Comparison of ENCODE assay signal across 8 cellular contexts in the genomic region with DNA sequence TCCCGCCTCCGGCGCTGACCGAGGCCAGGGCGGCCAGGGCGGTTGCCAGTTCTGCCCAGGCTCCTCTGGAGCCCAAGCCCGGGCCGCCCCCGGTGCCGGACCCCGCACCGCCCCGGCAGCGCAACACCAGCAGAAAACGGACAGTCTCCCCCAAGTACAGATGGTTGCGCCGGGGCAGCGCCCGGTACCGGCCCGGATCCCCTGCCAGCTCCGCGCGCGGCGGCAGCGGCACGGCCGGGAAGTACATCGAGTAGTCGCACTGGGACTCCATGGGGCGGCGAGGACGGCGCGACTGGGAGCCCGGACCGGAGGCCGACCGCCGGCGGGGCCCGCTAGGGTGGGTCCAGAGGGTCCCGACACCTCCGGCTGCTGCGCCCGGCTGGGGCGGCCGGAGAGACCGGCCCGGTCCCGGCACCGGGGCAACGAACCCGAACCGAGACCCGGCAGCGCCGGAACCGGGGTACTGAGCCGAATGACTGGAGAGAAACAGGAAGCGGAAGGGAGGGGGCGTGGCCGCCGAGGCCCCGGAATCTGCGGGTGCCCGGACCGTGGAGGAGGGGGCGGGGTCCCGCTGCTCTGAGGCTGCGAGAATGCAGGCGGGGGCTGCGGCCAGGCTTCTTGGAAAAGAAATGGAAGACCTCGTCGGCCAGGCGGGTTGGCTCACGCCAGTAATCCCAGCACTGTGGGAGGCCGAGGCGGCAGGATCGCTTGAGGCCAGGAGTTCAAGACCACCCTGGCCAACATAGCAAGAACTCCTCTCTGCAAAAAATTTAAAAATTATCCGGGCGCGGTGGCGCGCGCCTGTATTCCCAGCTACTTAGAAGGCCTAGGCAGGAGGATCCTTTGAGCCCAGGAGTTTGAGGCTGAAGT. TPM values are rescaled to one million over a fixed set of nuclear protein-coding genes. Genes with fewer than 3 reads are reported as not detected.
DNase-seq lines count a peak whose midpoint lies in the region; ATAC-seq and TF ChIP-seq lines count a peak whose summit lies in the region.

TSS of gene TRAPPC14 (minus strand) at position 495 of the 870 bp plus-strand sequence. CDS start at position 271, 224 bp downstream.

- peak within 1 kb of the TSS; percentile 65 for H3K27ac ChIP-seq in adipose tissue (ENCODE audit: low read depth, low read length)
- H3K27ac ChIP-seq in heart left ventricle: peak within 1 kb of the TSS; percentile 56 to 94 (median 82)
- peak within 1 kb of the TSS; percentile 79 to 91 (median 90) for H3K27ac ChIP-seq in transverse colon

- H3K9me3 ChIP-seq in heart left ventricle: no peaks in the 10 kb centered on the region
- H3K9me3 ChIP-seq in transverse colon: no peaks in the 10 kb centered on the region

- in situ Hi-C loops in transverse colon (cut with MboI; ENCODE audit: low pct_ligation_motif_present in 1 of 4, low pct_unique_long_range_greater_than_20kb in 1 of 4, low sequenced_read_pairs in 3 of 4): no loop called here

- H3K27me3 ChIP-seq in heart left ventricle (no peaks in the 10 kb centered on the region), transverse colon (no peaks in the 10 kb centered on the region)

- H3K4me1 ChIP-seq in heart left ventricle (peaks cover 0 to 38% (median 15%) of the 10 kb centered on the region in 12 donors), transverse colon (peaks cover 20 to 62% (median 49%) of the 10 kb centered on the region in 4 donors)

- H3K4me3 ChIP-seq in heart left ventricle (peak within 1 kb of the TSS; percentile 70 to 99 (median 91)), transverse colon (peak within 1 kb of the TSS; percentile 36 to 92 (median 74))

- TF ChIP-seq POLR2A in heart left ventricle (IDR thresholded peaks at IDR 0.05) (peak in 1 of 2 donors; percentile 59), transverse colon (IDR thresholded peaks at IDR 0.05) (peak; percentile 71)

- no peak for TF ChIP-seq EP300 in transverse colon (IDR thresholded peaks at IDR 0.05; ENCODE audit: low read depth)

- TF ChIP-seq CTCF in GM10266 (IDR thresholded peaks at IDR 0.05; ENCODE audit: control insufficient read depth, insufficient read depth, low read depth, missing control alignments) (no peak), heart left ventricle (IDR thresholded peaks at IDR 0.05) (peak in 1 of 12 donors; percentile 14), transverse colon (IDR thresholded peaks at IDR 0.05) (peak in 1 of 5 experiments; percentile 15)

- 0 to 1% (median 1%) methylated on average over 74 to 87 of the region's 87 CpGs for WGBS in adipose tissue, 3 donors
- 2 to 3% (median 2%) methylated on average over 59 to 87 of the region's 87 CpGs for WGBS in heart left ventricle, 4 donors
- WGBS in transverse colon (ENCODE audit: low coverage in 1 of 2), 2 donors: 2% methylated on average over 73 of the region's 87 CpGs; no CpG with 5 or more reads in 1 of the 2 donors

- intact Hi-C loops in T-helper 1 cell treated with Interleukin-12 subunit alpha and Interleukin-12 subunit beta and Interleukin-4 antibody, amounts not matched to agents 30 ng/mL and 1 ng/mL, for 36 hours (cut with micrococcal nuclease): loop anchor here (1.0 to 2.0 kb wide), 5 partner anchors 8 to 62 kb away; partner anchors contain the start of genes GPC2, LAMTOR4 and STAG3
- intact Hi-C loops in heart left ventricle (cut with DNase I): loop anchor here in 1 of 10 donors (1.0 kb wide), 1 partner anchor 19 kb away; the partner anchor contains the start of genes GPC2 and STAG3
- intact Hi-C loops in transverse colon (cut with DNase I; ENCODE audit: low total_unique reads): loop anchor here (1.0 kb wide), 1 partner anchor 44 kb away; no protein-coding TSS in a partner anchor

- H3K36me3 ChIP-seq in heart left ventricle: peaks cover 0 to 35% (median 32%) of the 10 kb centered on the region in 9 donors
- H3K36me3 ChIP-seq in transverse colon: peaks cover 0 to 6% (median 0%) of the 10 kb centered on the region in 4 donors

- DNase-seq in GM10266 (ENCODE audit: extremely low spot score): peak; percentile 97
- DNase-seq in NCI-H1436 treated with DMSO at 0.1 percent for 48 hours (lab: John Stamatoyannopoulos, UW): peak; percentile 23
- peak; percentile 92 to 97 (median 96) for DNase-seq in heart left ventricle
- peak; percentile 64 for DNase-seq in pons (ENCODE audit: low spot score)
- DNase-seq in transverse colon: peak; percentile 95

- ATAC-seq in HG02798 (IDR thresholded peaks at IDR 0.05; ENCODE audit: poor library complexity, unreplicated experiment) (peak; percentile 90), heart left ventricle (peak; percentile 86 to 94 (median 91))

RNA-seq across cellular contexts. Expression of gene TRAPPC14, which starts in this region (rescaled TPM):
- total RNA-seq in T-helper 1 cell treated with Interleukin-12 subunit alpha and Interleukin-12 subunit beta and Interleukin-4 antibody, amounts not matched to agents 30 ng/mL and 1 ng/mL, for 36 hours: 58.1 and 61.1 TPM in 2 replicates
- polyA plus RNA-seq in adipose tissue: 10 to 100 TPM in 2 of 3 donors, 1 to 10 TPM in 1; 7.5 to 14.5 (median 11.8) TPM
- total RNA-seq in heart left ventricle: 10 to 100 TPM in 2 of 9 donors, 1 to 10 TPM in 7; 4.0 to 14.9 (median 7.4) TPM
- polyA plus RNA-seq in heart left ventricle: 1 to 10 TPM; 6.2 to 9.2 TPM
- total RNA-seq in transverse colon: 100 to 1,000 TPM in 1 of 4 donors, 10 to 100 TPM in 3; 43.5 to 111 (median 51.2) TPM

Comparison
In these comparisons a context has a peak if more than half of its experiments do, and no peak if none do; other contexts are left out.
1. Peak in every context shown above with its lines: DNase-seq, ATAC-seq, H3K4me3 ChIP-seq and H3K27ac ChIP-seq.
2. DNase-seq: peak in every context shown above with its lines; median percentile 97 in GM10266; 96 in heart left ventricle; 95 in transverse colon; 64 in pons; 23 in NCI-H1436 treated with DMSO at 0.1 percent for 48 hours.